7 cellular contexts compared by ENCODE assay signal in genomic region chr17:46641861-46642656, GRCh38. TPM values are rescaled to one million over a fixed set of nuclear protein-coding genes. Genes with fewer than 3 reads are reported as not detected.
DNase-seq lines count a peak whose midpoint lies in the region; ATAC-seq, FAIRE-seq and TF ChIP-seq lines count a peak whose summit lies in the region.
"Not testable (repeated sequence)": the region's sequence is repeated elsewhere in the genome, so short reads cannot be mapped to it uniquely, and the experiment has no call there.

No MANE protein-coding gene starts in this region.

- H3K4me3 Mint-ChIP-seq in CD14-positive monocyte; chondrocyte (ENCODE audit: unreplicated experiment): not testable (repeated sequence)

- not testable (repeated sequence) for BruUV-seq in HCT116 (replicated peaks; lab: Mats Ljungman, UMichigan)

- H3K4me1 Mint-ChIP-seq in CD14-positive monocyte; chondrocyte (ENCODE audit: low read depth): not testable (repeated sequence)

- H3K4me3 ChIP-seq in HCT116 (replicated peaks in 1 of 2; ENCODE audit: low read depth in 1 of 2, low read length in 2 of 2); hepatocyte; right lobe of liver; psoas muscle: not testable (repeated sequence)

- H3K27ac ChIP-seq in HCT116 (ENCODE audit: low read depth, low read length); hepatocyte; right lobe of liver; psoas muscle: not testable (repeated sequence)

- intact Hi-C loops in CD14-positive monocyte (cut with micrococcal nuclease); HCT116 (cut with micrococcal nuclease); right lobe of liver (cut with DNase I); psoas muscle (cut with DNase I): not testable (repeated sequence)

- H3K36me3 Mint-ChIP-seq in CD14-positive monocyte; chondrocyte (ENCODE audit: low read depth): not testable (repeated sequence)

- not testable (repeated sequence) for H3K9me3 Mint-ChIP-seq in CD14-positive monocyte; chondrocyte (ENCODE audit: low read depth)

- not testable (repeated sequence) for H3K36me3 ChIP-seq in HCT116 (ENCODE audit: control insufficient read depth in 1 of 2, insufficient read depth in 2 of 2, low read length in 2 of 2); hepatocyte (replicated peaks; ENCODE audit: insufficient read depth, low read depth); right lobe of liver; psoas muscle (ENCODE audit: insufficient read depth in 1 of 2, low read depth in 1 of 2)

- H2AFZ ChIP-seq in HCT116 (ENCODE audit: low read depth, low read length, poor library complexity, severe bottlenecking); hepatocyte: not testable (repeated sequence)

- H3K9ac ChIP-seq in HCT116 (ENCODE audit: low read length): not testable (repeated sequence)

- H3K4me1 ChIP-seq in HCT116 (ENCODE audit: control insufficient read depth in 1 of 2, insufficient read depth in 2 of 2, low read length in 2 of 2); hepatocyte (ENCODE audit: insufficient read depth); right lobe of liver; psoas muscle: not testable (repeated sequence)

- TF ChIP-seq CTCF in CD14-positive monocyte (IDR thresholded peaks at IDR 0.05) (peak; percentile 32), HCT116 (IDR thresholded peaks at IDR 0.05 in 2 of 3, conservative IDR thresholded peaks at IDR 0.05 in 1 of 3; ENCODE audit: borderline replicate concordance in 1 of 3, insufficient read depth in 1 of 3, low read depth in 2 of 3, low read length in 2 of 3) (peak in 1 of 3 experiments; percentile 43; a peak in 1 of 6 replicates), chondrocyte (IDR thresholded peaks at IDR 0.05) (peak; percentile 70), hepatocyte (IDR thresholded peaks at IDR 0.05; ENCODE audit: poor library complexity) (peak; percentile 30), right lobe of liver (IDR thresholded peaks at IDR 0.05) (peak in 2 of 4 donors; percentile 5 to 21), psoas muscle (IDR thresholded peaks at IDR 0.05) (peak; percentile 29)

- DNase-seq in CD14-positive monocyte (ENCODE audit: low spot score); HCT116 (ENCODE audit: low read depth, low spot score); RCC 7860 (ENCODE audit: low spot score); chondrocyte (ENCODE audit: low spot score); hepatocyte (ENCODE audit: low spot score); right lobe of liver; psoas muscle: not testable (repeated sequence)

- peak; percentile 93 for FAIRE-seq in RCC 7860 (lab: Jason Lieb, UNC)

- not testable (repeated sequence) for H3K27me3 Mint-ChIP-seq in CD14-positive monocyte (ENCODE audit: low read depth in 3 of 3); chondrocyte (ENCODE audit: low read depth)

- not testable (repeated sequence) for H3K9me3 ChIP-seq in HCT116 (ENCODE audit: control insufficient read depth in 1 of 2, insufficient read depth in 1 of 2, low read depth in 1 of 2, low read length in 2 of 2); hepatocyte (ENCODE audit: low read depth); right lobe of liver; psoas muscle

- H4K20me1 ChIP-seq in HCT116 (ENCODE audit: insufficient read depth); hepatocyte (ENCODE audit: insufficient read depth, poor library complexity, severe bottlenecking): not testable (repeated sequence)

- not testable (repeated sequence) for TF ChIP-seq POLR2A in HCT116 (IDR thresholded peaks at IDR 0.05; ENCODE audit: borderline replicate concordance, extremely low read depth, insufficient read depth, insufficient read length); right lobe of liver (IDR thresholded peaks at IDR 0.05)

- H3K27ac Mint-ChIP-seq in CD14-positive monocyte; chondrocyte (ENCODE audit: unreplicated experiment): not testable (repeated sequence)

- CTCF ChIA-PET in HCT116 (lab: Charles Lee): not testable (repeated sequence)

- RAD21 ChIA-PET in HCT116 (lab: Charles Lee; ENCODE audit: low non-redundant PET in 1 of 2, low total read pairs in 2 of 2, uncharacterized antibody in 2 of 2, unreplicated experiment in 2 of 2): not testable (repeated sequence)

- POLR2A ChIA-PET in HCT116 (lab: Charles Lee): not testable (repeated sequence)

- TF ChIP-seq RAD21 in HCT116 (IDR thresholded peaks at IDR 0.05; ENCODE audit: low read depth): peak; percentile 47

- not testable (repeated sequence) for H3K79me2 ChIP-seq in HCT116 (ENCODE audit: insufficient read depth, low read length); hepatocyte

- H3K27me3 ChIP-seq in HCT116 (ENCODE audit: insufficient read depth, low read length); hepatocyte; right lobe of liver; psoas muscle (ENCODE audit: insufficient read depth in 3 of 3, low read length in 2 of 3): not testable (repeated sequence)

- ATAC-seq in HCT116 (peak; percentile 50), right lobe of liver (peak; percentile 33 to 55 (median 40)), psoas muscle (peak in 1 of 4 donors; percentile 54)

- H3K4me2 ChIP-seq in HCT116 (ENCODE audit: low read length); hepatocyte: not testable (repeated sequence)

- 17% methylated on average over 1 of the region's 2 CpGs for WGBS in hepatocyte (ENCODE audit: low lambda C conversion rate, missing lambda C conversion rate)
- 0% methylated on average over 1 of the region's 2 CpGs for WGBS in right lobe of liver (ENCODE audit: insufficient coverage, low coverage, low lambda C conversion rate, missing lambda C conversion rate)
- WGBS in psoas muscle, 3 donors: no CpG with 5 or more reads among the region's 2 CpGs

- H3K9me2 ChIP-seq in HCT116 (ENCODE audit: insufficient read depth); hepatocyte (replicated peaks; ENCODE audit: insufficient read depth): not testable (repeated sequence)

RNA-seq across cellular contexts. Expression of gene NSF, which starts 51.6 kb away (rescaled TPM):
- polyA plus RNA-seq in CD14-positive monocyte: 10 to 100 TPM; 58.0 to 63.2 TPM
- 61.1 TPM for total RNA-seq in HCT116 (2021; ENCODE audit: unreplicated experiment)
- polyA plus RNA-seq in HCT116 (2012): 30.8 and 40.0 TPM in 2 replicates
- 48.3 to 55.5 TPM (median 48.6 TPM) in 3 replicates for total RNA-seq in chondrocyte
- 33.8 and 35.1 TPM in 2 replicates for total RNA-seq in hepatocyte
- 22.6 and 22.7 TPM in 2 replicates for polyA plus RNA-seq in hepatocyte
- 10 to 100 TPM; 16.3 to 27.7 (median 20.8) TPM for total RNA-seq in right lobe of liver
- total RNA-seq in psoas muscle: 100 to 1,000 TPM in 1 of 4 donors, 10 to 100 TPM in 3; 19.7 to 103 (median 47.0) TPM
- polyA plus RNA-seq in psoas muscle: 10 to 100 TPM; 19.3 to 40.2 (median 21.8) TPM
